Comparison of ENCODE assay signal across 8 cellular contexts in genomic region chr9:98117984-98118639, GRCh38. TPM values are rescaled to one million over a fixed set of nuclear protein-coding genes. Genes with fewer than 3 reads are reported as not detected.
A peak's percentile ranks its signal among the peaks of the same experiment; 100 is the strongest.
DNase-seq lines count a peak whose midpoint lies in the region; ATAC-seq and TF ChIP-seq lines count a peak whose summit lies in the region.

No MANE protein-coding gene starts in this region.

- peak overlapping the region; percentile 55 for H3K4me3 ChIP-seq in ovary

- peak; percentile 53 for ATAC-seq in HG02798 (IDR thresholded peaks at IDR 0.05; ENCODE audit: poor library complexity, unreplicated experiment)

- WGBS in ovary, 3 donors: 51 to 69% (median 57%) methylated on average over 5 of the region's 5 CpGs

- no peaks in the 10 kb centered on the region for H3K36me3 ChIP-seq in ovary

- H3K4me1 ChIP-seq in ovary (ENCODE audit: insufficient read depth): peaks cover 2% of the 10 kb centered on the region

- no peak for TF ChIP-seq CTCF in ovary (IDR thresholded peaks at IDR 0.05)

- H3K27me3 ChIP-seq in ovary: no peaks in the 10 kb centered on the region

- peak overlapping the region in 1 of 2 donors; percentile 20 for H3K27ac ChIP-seq in ovary

- DNase-seq in NCI-H82 (lab: John Stamatoyannopoulos, UW) (peak; percentile 50), NCI-H82 treated with DMSO at 0.1 percent for 48 hours (lab: John Stamatoyannopoulos, UW; ENCODE audit: unreplicated experiment) (no peak), NCI-H524 treated with DMSO at 0.1 percent for 48 hours (lab: John Stamatoyannopoulos, UW) (peak; percentile 82), fibroblast of gingiva (ENCODE audit: low read depth) (peak; percentile 29), ovary (no peak), NCI-H2029 (lab: John Stamatoyannopoulos, UW) (no peak)
- peak; percentile 25 for DNase-seq in activated CD8-positive, alpha-beta memory T cell treated with anti-CD3 and anti-CD28 coated beads, Interleukin-2, amount 50 U/mL, for 1 hour (ENCODE audit: extremely low read depth)

- TF ChIP-seq POLR2A in ovary (IDR thresholded peaks at IDR 0.05): no peak

- TF ChIP-seq EP300 in ovary (IDR thresholded peaks at IDR 0.05): no peak

- no peaks in the 10 kb centered on the region for H3K9me3 ChIP-seq in ovary

- intact Hi-C loops in ovary (cut with DNase I): no loop called here

RNA-seq across cellular contexts. Expression of gene TRIM14, which starts 0.9 kb away (rescaled TPM):
- 10 to 100 TPM in 1 of 7 donors, 1 to 10 TPM in 6; 3.6 to 12.2 (median 5.7) TPM for total RNA-seq in ovary
- polyA plus RNA-seq in ovary: 10 to 100 TPM in 1 of 2 donors, 1 to 10 TPM in 1; 2.3 to 24.0 TPM

Comparison
In these comparisons a context has a peak if more than half of its experiments do, and no peak if none do; other contexts are left out.
1. DNase-seq: peak in NCI-H82 (single experiment), NCI-H524 treated with DMSO at 0.1 percent for 48 hours (single experiment), activated CD8-positive, alpha-beta memory T cell treated with anti-CD3 and anti-CD28 coated beads, Interleukin-2, amount 50 U/mL, for 1 hour (single experiment) and fibroblast of gingiva (single experiment); none in NCI-H82 treated with DMSO at 0.1 percent for 48 hours (single experiment), ovary (0 of 5) and NCI-H2029 (single experiment).